Comparison of ENCODE assay signal across 16 cellular contexts in genomic region chr12:40988335-40988734, GRCh38.
DNase-seq lines count a peak whose midpoint lies in the region; ATAC-seq and TF ChIP-seq lines count a peak whose summit lies in the region.
"Had no signal": no experiment of that assay in that cellular context is flagged by ENCODE, and none has a peak within 500 bp of the region (broad histone marks: within the 10 kb centered on the region; RNA-seq: fewer than 3 reads in every experiment).

No MANE protein-coding gene starts in this region.

- H3K27me3 Mint-ChIP-seq in nephron progenitor cell (ENCODE audit: low read depth, poor library complexity) = peaks cover 4% of the 10 kb centered on the region
- H3K27me3 Mint-ChIP-seq: CD8-positive, alpha-beta memory T cell had no signal

- no peak for TF ChIP-seq EP300 in gastroesophageal sphincter (IDR thresholded peaks at IDR 0.05)
- no peak for TF ChIP-seq EP300 in sigmoid colon (IDR thresholded peaks at IDR 0.05)

- ATAC-seq in gastroesophageal sphincter = no peak
- ATAC-seq in HG02981 (IDR thresholded peaks at IDR 0.05; ENCODE audit: unreplicated experiment) = no peak
- ATAC-seq: HCT116 had no signal

- in situ Hi-C loops in SK-MEL-5 (cut with HindIII; ENCODE audit: low pct_unique_long_range_greater_than_20kb, low sequenced_read_pairs) = no loop called here
- in situ Hi-C loops in GM23248 (cut with MboI) = no loop called here

- TF ChIP-seq CTCF in gastroesophageal sphincter (IDR thresholded peaks at IDR 0.05) (no peak), nephron progenitor cell (IDR thresholded peaks at IDR 0.05) (no peak), sigmoid colon (IDR thresholded peaks at IDR 0.05) (no peak), tibial artery (IDR thresholded peaks at IDR 0.05) (no peak)

- H3K9me3 ChIP-seq in gastroesophageal sphincter = peaks cover 0 to 10% (median 3%) of the 10 kb centered on the region in 3 donors
- no peaks in the 10 kb centered on the region for H3K9me3 ChIP-seq in sigmoid colon
- no peaks in the 10 kb centered on the region for H3K9me3 ChIP-seq in GM23248 (ENCODE audit: low read depth)
- peaks cover 0 to 11% (median 0%) of the 10 kb centered on the region in 3 donors for H3K9me3 ChIP-seq in tibial artery
- H3K9me3 ChIP-seq: BLaER1, Caco-2 had no signal

- TF ChIP-seq POLR2A in gastroesophageal sphincter (IDR thresholded peaks at IDR 0.05) = no peak
- TF ChIP-seq POLR2A in sigmoid colon (IDR thresholded peaks at IDR 0.05) = no peak

- no peaks in the 10 kb centered on the region for H3K27me3 ChIP-seq in gastroesophageal sphincter
- no peaks in the 10 kb centered on the region for H3K27me3 ChIP-seq in sigmoid colon
- no peaks in the 10 kb centered on the region for H3K27me3 ChIP-seq in GM23248 (replicated peaks; ENCODE audit: insufficient read depth)
- no peaks in the 10 kb centered on the region for H3K27me3 ChIP-seq in tibial artery
- H3K27me3 ChIP-seq: BLaER1 had no signal

- H3K27ac ChIP-seq in gastroesophageal sphincter (peak overlapping the region; percentile 62 to 74 (median 70)), sigmoid colon (peak overlapping the region; percentile 72 to 78 (median 74)), GM23248 (no peak overlapping the region), tibial artery (no peak overlapping the region)
- H3K27ac ChIP-seq: BLaER1 had no signal

- peak; percentile 72 for DNase-seq in SK-MEL-5 (ENCODE audit: low read depth, low spot score)
- no peak for DNase-seq in nephron progenitor cell
- no peak for DNase-seq in sigmoid colon
- DNase-seq in GM23248 = no peak
- DNase-seq in tibial artery = no peak
- DNase-seq in globus pallidus (ENCODE audit: low spot score) = no peak
- DNase-seq: 8988T; AML-193; Caco-2; CD8-positive, alpha-beta memory T cell; DND-41; GDM1 had no signal

- H3K4me1 ChIP-seq in gastroesophageal sphincter (peaks cover 0 to 30% (median 12%) of the 10 kb centered on the region in 3 donors), sigmoid colon (peaks cover 0 to 41% (median 30%) of the 10 kb centered on the region in 4 donors), GM23248 (ENCODE audit: insufficient read depth) (no peaks in the 10 kb centered on the region), tibial artery (peaks cover 0 to 7% (median 0%) of the 10 kb centered on the region in 4 donors)
- H3K4me1 ChIP-seq: BLaER1, Caco-2 had no signal

- H3K27ac Mint-ChIP-seq in nephron progenitor cell = peak overlapping the region; percentile 23
- H3K27ac Mint-ChIP-seq: CD8-positive, alpha-beta memory T cell had no signal

- no peak overlapping the region for H3K4me3 Mint-ChIP-seq in nephron progenitor cell
- H3K4me3 Mint-ChIP-seq: CD8-positive, alpha-beta memory T cell had no signal

- intact Hi-C loops in sigmoid colon (cut with DNase I) = loop anchor here (5.0 kb wide), 1 partner anchor 199 kb away; the partner anchor contains the start of gene PDZRN4
- intact Hi-C loops in tibial artery (cut with DNase I; ENCODE audit: low total_unique reads) = no loop called here

- H3K36me3 ChIP-seq in gastroesophageal sphincter (no peaks in the 10 kb centered on the region), sigmoid colon (no peaks in the 10 kb centered on the region), GM23248 (ENCODE audit: low read depth) (no peaks in the 10 kb centered on the region), tibial artery (no peaks in the 10 kb centered on the region)
- H3K36me3 ChIP-seq: BLaER1 had no signal

- no peaks in the 10 kb centered on the region for H3K79me2 ChIP-seq in GM23248 (ENCODE audit: insufficient read depth)

- H3K9me2 ChIP-seq in GM23248 (ENCODE audit: insufficient read depth) = no peaks in the 10 kb centered on the region

- H3K4me1 Mint-ChIP-seq in nephron progenitor cell = peaks cover 15% of the 10 kb centered on the region
- H3K4me1 Mint-ChIP-seq: CD8-positive, alpha-beta memory T cell had no signal

- no peak overlapping the region for H3K4me3 ChIP-seq in gastroesophageal sphincter
- H3K4me3 ChIP-seq in sigmoid colon = no peak overlapping the region
- H3K4me3 ChIP-seq in GM23248 = no peak overlapping the region
- no peak overlapping the region for H3K4me3 ChIP-seq in tibial artery
- H3K4me3 ChIP-seq: BLaER1 had no signal

- no peak overlapping the region for H3K4me2 ChIP-seq in GM23248 (ENCODE audit: unreplicated experiment)
- H3K4me2 ChIP-seq: BLaER1 had no signal

- H2AFZ ChIP-seq in GM23248 = no peak overlapping the region

- no peaks in the 10 kb centered on the region for H4K20me1 ChIP-seq in GM23248 (ENCODE audit: insufficient read depth)
- H4K20me1 ChIP-seq: BLaER1 had no signal

- H3K9ac ChIP-seq in GM23248 = no peak overlapping the region
- H3K9ac ChIP-seq: BLaER1 had no signal

- H3K9me3 Mint-ChIP-seq in nephron progenitor cell = peaks cover 8% of the 10 kb centered on the region

- H3F3A ChIP-seq in GM23248 (ENCODE audit: insufficient read depth) = no peaks in the 10 kb centered on the region

- WGBS in gastroesophageal sphincter (ENCODE audit: low coverage in 1 of 2), 2 donors = 54 to 57% methylated on average over 2 of the region's 2 CpGs
- 72 to 76% methylated on average over 2 of the region's 2 CpGs for WGBS in sigmoid colon, 2 donors
- WGBS in GM23248 (ENCODE audit: low coverage in 1 of 2, low lambda C conversion rate in 2 of 2, missing lambda C conversion rate in 2 of 2), 2 experiments = 55 to 62% methylated on average over 2 of the region's 2 CpGs

- H3K36me3 Mint-ChIP-seq in nephron progenitor cell (ENCODE audit: low read depth) = no peaks in the 10 kb centered on the region
- H3K36me3 Mint-ChIP-seq: CD8-positive, alpha-beta memory T cell had no signal

Comparison
In these comparisons a context has a peak if more than half of its experiments do, and no peak if none do; other contexts are left out.
1. H3K27ac ChIP-seq: peak in gastroesophageal sphincter (4 of 4) and sigmoid colon (4 of 4); none in GM23248 (single experiment) and tibial artery (0 of 2).